25 cellular contexts compared by ENCODE assay signal in the genomic region with DNA sequence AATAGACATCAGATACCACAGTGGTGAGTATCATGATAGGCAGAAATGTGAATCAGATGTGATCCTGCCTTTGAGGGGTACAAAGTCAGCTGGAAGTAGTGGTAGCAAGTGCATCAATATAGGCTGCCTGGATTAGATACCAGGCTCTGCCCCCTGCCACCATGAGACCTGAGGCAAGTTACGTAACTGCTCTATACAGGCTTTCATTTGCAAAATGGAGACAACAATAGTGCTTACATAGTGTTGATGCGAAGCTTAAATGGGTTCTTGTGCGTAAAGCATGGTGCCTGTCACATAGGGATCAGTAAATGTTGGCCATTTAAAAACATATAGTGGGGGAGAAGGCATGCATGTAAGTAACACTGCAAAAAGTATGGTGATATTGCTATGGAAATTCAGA.
"Had no signal": no experiment of that assay in that cellular context is flagged by ENCODE, and none has a peak within 500 bp of the region (broad histone marks: within the 10 kb centered on the region; RNA-seq: fewer than 3 reads in every experiment).

No MANE protein-coding gene starts in this region.

- H3K4me1 ChIP-seq: gastroesophageal sphincter, heart left ventricle, left lung, parathyroid adenoma, prostate gland, sigmoid colon, stomach, thyroid gland had no signal

- H3K27me3 ChIP-seq: gastroesophageal sphincter, heart left ventricle, hepatocyte, left lung, neural progenitor cell, sigmoid colon, stomach, thyroid gland had no signal

- H3K9me3 ChIP-seq: gastroesophageal sphincter, heart left ventricle, left lung, prostate gland, sigmoid colon, stomach, thyroid gland had no signal

- H3K36me3 ChIP-seq: heart left ventricle, left lung, neural progenitor cell, prostate gland, stomach, thyroid gland had no signal

- H3K79me2 ChIP-seq: hepatocyte, parathyroid adenoma had no signal

- H3K4me2 ChIP-seq: hepatocyte, neural progenitor cell had no signal

- H3K9ac ChIP-seq: neural progenitor cell, parathyroid adenoma had no signal

- DNase-seq: effector CD8-positive, alpha-beta T cell; endodermal cell; foreskin fibroblast; heart left ventricle; kidney; left cardiac atrium; left lung; mesenchymal stem cell; midbrain; naive thymus-derived CD4-positive, alpha-beta T cell; right cardiac atrium; sigmoid colon; stimulated activated CD4-positive, alpha-beta T cell treated with anti-CD3 and anti-CD28 coated beads, Interleukin-2, amount 100 ng/mL, for 24 hours; stimulated activated CD4-positive, alpha-beta T cell treated with anti-CD3 and anti-CD28 coated beads, Interleukin-4, amount 100 ng/mL, for 24 hours; stimulated activated naive CD4-positive, alpha-beta T cell treated with Interleukin-2 at 50 U/mL for 16 hours; stomach; thyroid gland had no signal

- H3K27ac ChIP-seq: epithelial cell of prostate, gastroesophageal sphincter, heart left ventricle, hepatocyte, left lung, neural progenitor cell, parathyroid adenoma, prostate gland, sigmoid colon, stomach, thyroid gland had no signal

- H3K4me3 ChIP-seq: gastroesophageal sphincter, heart left ventricle, hepatocyte, left lung, neural progenitor cell, prostate gland, sigmoid colon, stomach, thyroid gland had no signal

- H2AFZ ChIP-seq: hepatocyte, neural progenitor cell, parathyroid adenoma had no signal

- ATAC-seq: esophagus mucosa; gastroesophageal sphincter; heart left ventricle; left cardiac atrium; left lung; naive thymus-derived CD4-positive, alpha-beta T cell; right cardiac atrium; stimulated activated effector memory CD8-positive, alpha-beta T cell treated with anti-CD3 and anti-CD28 coated beads, Interleukin-12 subunit alpha, Interleukin-12 subunit beta, amount 100 ng/mL, for 72 hours had no signal
